21 cellular contexts compared by ENCODE assay signal in the genomic region with DNA sequence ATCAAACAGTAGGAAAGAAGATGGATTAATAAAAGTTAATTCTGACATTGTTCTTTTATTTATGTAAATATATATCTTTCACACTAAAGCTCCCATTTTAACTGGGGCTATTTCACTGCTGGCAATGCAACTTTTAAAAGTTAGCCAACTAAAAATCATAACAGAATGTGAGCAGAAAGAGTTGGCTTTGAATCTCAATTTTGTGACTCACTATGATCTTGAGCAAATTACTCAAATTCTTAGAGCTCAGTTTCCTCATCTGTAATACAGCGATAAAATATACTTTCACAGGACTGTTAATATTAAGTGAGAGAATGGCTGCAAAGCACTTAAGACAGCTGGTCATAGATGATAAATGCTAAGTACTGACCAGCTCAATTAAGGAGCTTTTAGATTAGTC.
DNase-seq lines count a peak whose midpoint lies in the region; ATAC-seq and TF ChIP-seq lines count a peak whose summit lies in the region.
"Had no signal": no experiment of that assay in that cellular context is flagged by ENCODE, and none has a peak within 500 bp of the region (broad histone marks: within the 10 kb centered on the region; RNA-seq: fewer than 3 reads in every experiment).

No MANE protein-coding gene starts in this region.

- H4K20me1 ChIP-seq in Loucy (ENCODE audit: insufficient read depth, low read length, poor library complexity, severe bottlenecking) = peaks cover 9% of the 10 kb centered on the region

- DNase-seq in adipocyte (ENCODE audit: low read depth) (peak; percentile 23), fibroblast of pulmonary artery (ENCODE audit: low read depth) (peak; percentile 8), SIG-M5 treated with dmso at 0.1 percent for 504 hours (lab: John Stamatoyannopoulos, UW; ENCODE audit: unreplicated experiment) (no peak), GM13976 (ENCODE audit: low spot score) (no peak)
- DNase-seq in stimulated activated effector memory CD8-positive, alpha-beta T cell treated with anti-CD3 and anti-CD28 coated beads, Interleukin-12 subunit alpha, Interleukin-12 subunit beta, amount 100 ng/mL, for 72 hours (ENCODE audit: low spot score in 2 of 2) = no peak
- DNase-seq in effector CD4-positive, alpha-beta T cell = no peak
- DNase-seq: CD8-positive, alpha-beta memory T cell; COR-L47; DMS 273 treated with DMSO at 0.1 percent for 48 hours; DMS53; DND-41; EL; GOT3; H7; HFFc6 had no signal

- H3K9me2 ChIP-seq in Loucy (replicated peaks; ENCODE audit: low read depth, low read length) = no peaks in the 10 kb centered on the region

- peaks cover 85% of the 10 kb centered on the region for H3K79me2 ChIP-seq in Loucy (ENCODE audit: insufficient read depth, low read length)

- no peak overlapping the region for H3K4me3 Mint-ChIP-seq in stimulated activated effector memory CD8-positive, alpha-beta T cell treated with anti-CD3 and anti-CD28 coated beads, Interleukin-12 subunit alpha, Interleukin-12 subunit beta, amount 100 ng/mL, for 72 hours
- H3K4me3 Mint-ChIP-seq: B cell; CD8-positive, alpha-beta memory T cell; HFFc6 had no signal

- peak overlapping the region; percentile 57 for H3K27ac Mint-ChIP-seq in stimulated activated effector memory CD8-positive, alpha-beta T cell treated with anti-CD3 and anti-CD28 coated beads, Interleukin-12 subunit alpha, Interleukin-12 subunit beta, amount 100 ng/mL, for 72 hours
- H3K27ac Mint-ChIP-seq: B cell, HFFc6 had no signal

- peaks cover 12% of the 10 kb centered on the region for H3K4me1 Mint-ChIP-seq in stimulated activated effector memory CD8-positive, alpha-beta T cell treated with anti-CD3 and anti-CD28 coated beads, Interleukin-12 subunit alpha, Interleukin-12 subunit beta, amount 100 ng/mL, for 72 hours

- H3K9me3 ChIP-seq in Loucy (ENCODE audit: insufficient read depth, low read depth, low read length) = no peaks in the 10 kb centered on the region
- no peaks in the 10 kb centered on the region for H3K9me3 ChIP-seq in adipocyte (ENCODE audit: control insufficient read depth, low read length)
- H3K9me3 ChIP-seq: BLaER1 treated with 17β-estradiol and CSF1 and Interleukin-3, amounts not matched to agents 10 nM and 100 nM had no signal

- peaks cover 99% of the 10 kb centered on the region for H3K36me3 Mint-ChIP-seq in stimulated activated effector memory CD8-positive, alpha-beta T cell treated with anti-CD3 and anti-CD28 coated beads, Interleukin-12 subunit alpha, Interleukin-12 subunit beta, amount 100 ng/mL, for 72 hours

- peaks cover 72% of the 10 kb centered on the region for H3K36me3 ChIP-seq in Loucy (ENCODE audit: insufficient read depth, low read length)
- peaks cover 70% of the 10 kb centered on the region for H3K36me3 ChIP-seq in adipocyte (ENCODE audit: control insufficient read depth, insufficient read depth, low read length, severe bottlenecking)

- no peak for ATAC-seq in stimulated activated effector memory CD8-positive, alpha-beta T cell treated with anti-CD3 and anti-CD28 coated beads, Interleukin-12 subunit alpha, Interleukin-12 subunit beta, amount 100 ng/mL, for 72 hours
- ATAC-seq: GM12878, HCT116, HepG2 had no signal

- no peak overlapping the region for H2AFZ ChIP-seq in Loucy (ENCODE audit: low read length)

- H3K27me3 ChIP-seq in Loucy (ENCODE audit: insufficient read depth, low read length, poor library complexity, severe bottlenecking) (no peaks in the 10 kb centered on the region), adipocyte (replicated peaks; ENCODE audit: control insufficient read depth, insufficient read depth, low read length) (no peaks in the 10 kb centered on the region)
- H3K27me3 ChIP-seq: BLaER1 treated with 17β-estradiol and CSF1 and Interleukin-3, amounts not matched to agents 10 nM and 100 nM had no signal

- H3K9ac ChIP-seq in Loucy (ENCODE audit: low read depth, low read length, poor library complexity, severe bottlenecking) = no peak overlapping the region
- H3K9ac ChIP-seq in adipocyte (ENCODE audit: low read length) = no peak overlapping the region
- H3K9ac ChIP-seq: BLaER1 treated with 17β-estradiol and CSF1 and Interleukin-3, amounts not matched to agents 10 nM and 100 nM had no signal

- H3K4me2 ChIP-seq in Loucy (ENCODE audit: low read depth, low read length, poor library complexity, severe bottlenecking) = peak overlapping the region; percentile 1

- H3K4me1 ChIP-seq in Loucy (ENCODE audit: insufficient read depth, low read length, poor library complexity, severe bottlenecking) (peaks cover 67% of the 10 kb centered on the region), adipocyte (ENCODE audit: control insufficient read depth, insufficient read depth, low read length) (peaks cover 7% of the 10 kb centered on the region)

- H3F3A ChIP-seq in Loucy (ENCODE audit: low read depth) = no peaks in the 10 kb centered on the region

- H3K4me3 ChIP-seq in Loucy (ENCODE audit: low read length, poor library complexity, severe bottlenecking) (no peak overlapping the region), adipocyte (ENCODE audit: low read length) (no peak overlapping the region), fibroblast of pulmonary artery (replicated peaks; ENCODE audit: low read depth, low read length) (no peak overlapping the region)
- H3K4me3 ChIP-seq: BLaER1 treated with 17β-estradiol and CSF1 and Interleukin-3, amounts not matched to agents 10 nM and 100 nM; GM12878 had no signal

- in situ Hi-C loops in GM13976 (cut with MboI; ENCODE audit: low sequenced_read_pairs, unreplicated experiment) = no loop called here

- H3K9me3 Mint-ChIP-seq in stimulated activated effector memory CD8-positive, alpha-beta T cell treated with anti-CD3 and anti-CD28 coated beads, Interleukin-12 subunit alpha, Interleukin-12 subunit beta, amount 100 ng/mL, for 72 hours = no peaks in the 10 kb centered on the region
- H3K9me3 Mint-ChIP-seq: CD8-positive, alpha-beta memory T cell; HFFc6 had no signal

- TF ChIP-seq CTCF in Loucy (conservative IDR thresholded peaks at IDR 0.05; ENCODE audit: low read length) = no peak
- no peak for TF ChIP-seq CTCF in fibroblast of pulmonary artery (IDR thresholded peaks at IDR 0.05; ENCODE audit: low read length, missing control alignments)
- TF ChIP-seq CTCF in GM13976 (IDR thresholded peaks at IDR 0.05; ENCODE audit: borderline replicate concordance, control extremely low read depth, extremely low read depth, insufficient read depth, missing control alignments) = no peak

Comparison
In these comparisons a context has a peak if more than half of its experiments do, and no peak if none do; other contexts are left out.
1. DNase-seq: peak in adipocyte (single experiment) and fibroblast of pulmonary artery (single experiment); none in stimulated activated effector memory CD8-positive, alpha-beta T cell treated with anti-CD3 and anti-CD28 coated beads, Interleukin-12 subunit alpha, Interleukin-12 subunit beta, amount 100 ng/mL, for 72 hours (0 of 2), effector CD4-positive, alpha-beta T cell (single experiment), SIG-M5 treated with dmso at 0.1 percent for 504 hours (single experiment) and GM13976 (single experiment).